In genomic region chr22:24466831-24467249, GRCh38 we compare ENCODE assay signal across 10 cellular contexts. TPM values are rescaled to one million over a fixed set of nuclear protein-coding genes. Genes with fewer than 3 reads are reported as not detected.
DNase-seq lines count a peak whose midpoint lies in the region; ATAC-seq, FAIRE-seq and TF ChIP-seq lines count a peak whose summit lies in the region.
"Had no signal": no experiment of that assay in that cellular context is flagged by ENCODE, and none has a peak within 500 bp of the region (broad histone marks: within the 10 kb centered on the region; RNA-seq: fewer than 3 reads in every experiment).

No MANE protein-coding gene starts in this region.

- intact Hi-C loops in PC-9 (cut with micrococcal nuclease; ENCODE audit: unreplicated experiment): loop anchor here (1.0 kb wide), 1 partner anchor 19 kb away; no protein-coding TSS in a partner anchor
- intact Hi-C loops in psoas muscle (cut with DNase I): no loop called here

- WGBS in psoas muscle, 3 donors: 26 to 63% (median 53%) methylated on average over 1 of the region's 1 CpG

- H3K79me2 ChIP-seq in PC-9 (ENCODE audit: low read depth): no peaks in the 10 kb centered on the region

- no peak for TF ChIP-seq POLR2A in H54 (IDR thresholded peaks at IDR 0.05; ENCODE audit: low read depth, low read length)

- FAIRE-seq in H54 (lab: Jason Lieb, UNC): no peak

- TF ChIP-seq CTCF in PC-9 (conservative IDR thresholded peaks at IDR 0.05) (no peak), fibroblast of villous mesenchyme (IDR thresholded peaks at IDR 0.05; ENCODE audit: insufficient read depth, low read depth, low read length) (no peak), psoas muscle (IDR thresholded peaks at IDR 0.05) (no peak)

- no peaks in the 10 kb centered on the region for H3K9me2 ChIP-seq in PC-9 (ENCODE audit: insufficient read depth)

- POLR2A ChIA-PET in PC-9 (lab: Charles Lee; ENCODE audit: unreplicated experiment): interaction anchor here (0.6 kb wide), 1 partner anchor 88 kb away, joined by 18 read pairs; no protein-coding TSS in a partner anchor

- H3K4me3 Mint-ChIP-seq in natural killer cell treated with Interleukin-12 subunit alpha and Interleukin-12 subunit beta and Interleukin-15 and Interleukin-18, amount 100 ng/mL, for 72 hours: no peak overlapping the region
- H3K4me3 Mint-ChIP-seq: IgD-negative memory B cell had no signal

- H3F3A ChIP-seq in PC-9 (ENCODE audit: insufficient read depth, low read depth): peaks cover 20% of the 10 kb centered on the region

- no peak overlapping the region; the same call in 1 of the 2 replicates for H2AFZ ChIP-seq in PC-9

- peaks cover 36% of the 10 kb centered on the region for H3K4me1 ChIP-seq in PC-9 (replicated peaks; ENCODE audit: insufficient read depth)
- H3K4me1 ChIP-seq in psoas muscle: peaks cover 19% of the 10 kb centered on the region

- no peaks in the 10 kb centered on the region for H3K36me3 Mint-ChIP-seq in natural killer cell treated with Interleukin-12 subunit alpha and Interleukin-12 subunit beta and Interleukin-15 and Interleukin-18, amount 100 ng/mL, for 72 hours
- H3K36me3 Mint-ChIP-seq: IgD-negative memory B cell had no signal

- no peak for ATAC-seq in psoas muscle
- ATAC-seq in natural killer cell treated with Interleukin-12 subunit alpha and Interleukin-12 subunit beta and Interleukin-15 and Interleukin-18, amount 100 ng/mL, for 72 hours: no peak

- CTCF ChIA-PET in PC-9 (lab: Charles Lee): no interaction called here

- no peaks in the 10 kb centered on the region for H3K36me3 ChIP-seq in PC-9 (ENCODE audit: low read depth)
- H3K36me3 ChIP-seq in psoas muscle (ENCODE audit: insufficient read depth in 1 of 2, low read depth in 1 of 2): no peaks in the 10 kb centered on the region
- H3K36me3 ChIP-seq: vagina had no signal

- H3K27me3 Mint-ChIP-seq in natural killer cell treated with Interleukin-12 subunit alpha and Interleukin-12 subunit beta and Interleukin-15 and Interleukin-18, amount 100 ng/mL, for 72 hours: no peaks in the 10 kb centered on the region
- H3K27me3 Mint-ChIP-seq: IgD-negative memory B cell had no signal

- H3K9me3 ChIP-seq in PC-9 (ENCODE audit: insufficient read depth, low read depth) (no peaks in the 10 kb centered on the region), psoas muscle (no peaks in the 10 kb centered on the region)
- H3K9me3 ChIP-seq: vagina had no signal

- BruUV-seq in PC-9 (replicated peaks; lab: Mats Ljungman, UMichigan): no TSS peak

- H3K27ac Mint-ChIP-seq in natural killer cell treated with Interleukin-12 subunit alpha and Interleukin-12 subunit beta and Interleukin-15 and Interleukin-18, amount 100 ng/mL, for 72 hours: no peak overlapping the region
- H3K27ac Mint-ChIP-seq: IgD-negative memory B cell had no signal

- H3K4me3 ChIP-seq in PC-9 (no peak overlapping the region), fibroblast of villous mesenchyme (ENCODE audit: low read depth, low read length) (no peak overlapping the region), psoas muscle (no peak overlapping the region)
- H3K4me3 ChIP-seq: vagina had no signal

- H3K27ac ChIP-seq in PC-9: peak overlapping the region; percentile 59
- peak overlapping the region; percentile 17 for H3K27ac ChIP-seq in psoas muscle
- H3K27ac ChIP-seq: vagina had no signal

- no peaks in the 10 kb centered on the region for H4K20me1 ChIP-seq in PC-9 (ENCODE audit: insufficient read depth)

- peak overlapping the region; percentile 56 for H3K4me2 ChIP-seq in PC-9

- H3K27me3 ChIP-seq in PC-9 (ENCODE audit: insufficient read depth, low read depth): no peaks in the 10 kb centered on the region
- H3K27me3 ChIP-seq in psoas muscle (ENCODE audit: insufficient read depth in 3 of 3, low read length in 2 of 3): no peaks in the 10 kb centered on the region
- H3K27me3 ChIP-seq: vagina had no signal

- H3K4me1 Mint-ChIP-seq in natural killer cell treated with Interleukin-12 subunit alpha and Interleukin-12 subunit beta and Interleukin-15 and Interleukin-18, amount 100 ng/mL, for 72 hours (ENCODE audit: low read depth in 2 of 2): peaks cover 6 to 7% of the 10 kb centered on the region in 2 donors

- no peaks in the 10 kb centered on the region for H3K9me3 Mint-ChIP-seq in natural killer cell treated with Interleukin-12 subunit alpha and Interleukin-12 subunit beta and Interleukin-15 and Interleukin-18, amount 100 ng/mL, for 72 hours

- peak; percentile 44 for DNase-seq in GM03348 (ENCODE audit: low spot score)
- peak; percentile 13 to 63 for DNase-seq in PC-9
- peak; percentile 55 for DNase-seq in fibroblast of villous mesenchyme (ENCODE audit: low read depth)
- DNase-seq in psoas muscle: no peak
- no peak for DNase-seq in NCI-H510A (lab: John Stamatoyannopoulos, UW)
- no peak for DNase-seq in activated naive CD4-positive, alpha-beta T cell treated with anti-CD3 and anti-CD28 coated beads, Interleukin-2, amount 50 U/mL, for 16 hours
- no peak for DNase-seq in natural killer cell treated with Interleukin-12 subunit alpha and Interleukin-12 subunit beta and Interleukin-15 and Interleukin-18, amount 100 ng/mL, for 72 hours (ENCODE audit: low spot score)
- no peak for DNase-seq in H54 (ENCODE audit: insufficient read length, low spot score)

RNA-seq across cellular contexts. Expression of gene UPB1, which starts 28.3 kb away (rescaled TPM):
- total RNA-seq in PC-9 (2021) (0.17 and 0.80 TPM in 2 replicates), fibroblast of villous mesenchyme (under 0.01 and 0.32 TPM in 2 replicates), psoas muscle (under 1 TPM; 0.07 to 0.82 (median 0.19) TPM)
- polyA plus RNA-seq in psoas muscle: under 1 TPM; 0.11 to 0.21 (median 0.18) TPM
- 1 to 10 TPM in 1 of 2 donors, under 1 TPM in 1; 0.84 to 1.9 TPM for total RNA-seq in natural killer cell treated with Interleukin-12 subunit alpha and Interleukin-12 subunit beta and Interleukin-15 and Interleukin-18, amount 100 ng/mL, for 72 hours
- total RNA-seq: vagina had no signal
- polyA plus RNA-seq: IgD-negative memory B cell had no signal

RNA-seq across cellular contexts. Expression of gene ADORA2A, which starts 39.4 kb away (rescaled TPM):
- total RNA-seq in PC-9 (2021) (1.8 and 2.6 TPM in 2 replicates), fibroblast of villous mesenchyme (3.2 and 3.9 TPM in 2 replicates), psoas muscle (1 to 10 TPM in 3 of 4 donors, under 1 TPM in 1; 0.97 to 2.4 (median 1.6) TPM)
- 1 to 10 TPM in 2 of 3 donors, under 1 TPM in 1; 0.97 to 1.7 (median 1.7) TPM for polyA plus RNA-seq in psoas muscle
- 10 to 100 TPM; 29.0 to 81.6 TPM for total RNA-seq in natural killer cell treated with Interleukin-12 subunit alpha and Interleukin-12 subunit beta and Interleukin-15 and Interleukin-18, amount 100 ng/mL, for 72 hours

Comparison
In these comparisons a context has a peak if more than half of its experiments do, and no peak if none do; other contexts are left out.
1. DNase-seq: peak in GM03348 (single experiment), PC-9 (2 of 2) and fibroblast of villous mesenchyme (single experiment); none in psoas muscle (0 of 2), NCI-H510A (single experiment), activated naive CD4-positive, alpha-beta T cell treated with anti-CD3 and anti-CD28 coated beads, Interleukin-2, amount 50 U/mL, for 16 hours (single experiment), natural killer cell treated with Interleukin-12 subunit alpha and Interleukin-12 subunit beta and Interleukin-15 and Interleukin-18, amount 100 ng/mL, for 72 hours (single experiment) and H54 (single experiment).